ENCODE assay signal across 2 cellular contexts in genomic region chr12:130876758-130877157, GRCh38.
TF ChIP-seq lines count a peak whose summit lies in the region.

No MANE protein-coding gene starts in this region.

TF ChIP-seq in HepG2, 621 proteins besides CTCF, POLR2A, EP300 and RAD21:
- TF ChIP-seq PTBP1 (IDR thresholded peaks at IDR 0.05; ENCODE audit: low read depth, low read length, poor library complexity, severe bottlenecking): no peak
- TF ChIP-seq ELF3 (CRISPR knock-in tag; IDR thresholded peaks at IDR 0.05): no peak
- TF ChIP-seq SATB2 (CRISPR knock-in tag; IDR thresholded peaks at IDR 0.05): no peak
- TF ChIP-seq RBM22 (optimal IDR thresholded peaks at IDR 0.05; ENCODE audit: low read length): peak; percentile 84
- TF ChIP-seq CERS6 (CRISPR knock-in tag; IDR thresholded peaks at IDR 0.05): no peak
- TF ChIP-seq CCAR2 (optimal IDR thresholded peaks at IDR 0.05; ENCODE audit: low read depth, low read length): no peak
- peak; percentile 38; the same call in 1 of the 2 replicates for TF ChIP-seq POLR2AphosphoS5 (IDR thresholded peaks at IDR 0.05; ENCODE audit: low read depth, low read length)
- TF ChIP-seq ZNF354B (CRISPR knock-in tag; IDR thresholded peaks at IDR 0.05): no peak
- TF ChIP-seq CENPX (CRISPR knock-in tag; IDR thresholded peaks at IDR 0.05): no peak
- TF ChIP-seq RBFOX2 (IDR thresholded peaks at IDR 0.05; ENCODE audit: low read depth, low read length): 0 out of 2 replicates have a peak, but pooled peaks have one; percentile 51

TF ChIP-seq in GM12878, 131 proteins besides CTCF, POLR2A, EP300 and RAD21:
- TF ChIP-seq HSF1 (IDR thresholded peaks at IDR 0.05; ENCODE audit: low read depth, low read length) (no peak), STAT1 (conservative IDR thresholded peaks at IDR 0.05) (no peak), CEBPB (IDR thresholded peaks at IDR 0.05; ENCODE audit: borderline replicate concordance in 1 of 2, low read depth in 2 of 2, low read length in 2 of 2) (no peak), BMI1 (IDR thresholded peaks at IDR 0.05; ENCODE audit: borderline replicate concordance) (no peak), EED (IDR thresholded peaks at IDR 0.05; ENCODE audit: low read depth) (no peak), POLR2AphosphoS2 (IDR thresholded peaks at IDR 0.05; ENCODE audit: low read depth, low read length) (0 out of 2 replicates have a peak, but pooled peaks have one; percentile 25)
